In genomic region chr7:131109757-131110293, GRCh38 we compare ENCODE assay signal across 1 cellular context.
TF ChIP-seq lines count a peak whose summit lies in the region.

No MANE protein-coding gene starts in this region.

TF ChIP-seq in K562, 482 proteins besides CTCF, POLR2A, EP300 and RAD21 (continued from another document and continues in another):
- TF ChIP-seq SRSF1 (IDR thresholded peaks at IDR 0.05; ENCODE audit: low read depth, low read length) (no peak), MCM2 (IDR thresholded peaks at IDR 0.05; ENCODE audit: low read depth) (no peak), HBP1 (CRISPR knock-in tag; IDR thresholded peaks at IDR 0.05) (no peak), ZBTB43 (CRISPR knock-in tag; IDR thresholded peaks at IDR 0.05) (no peak), ATF2 (CRISPR knock-in tag; IDR thresholded peaks at IDR 0.05) (no peak), RAD51 (IDR thresholded peaks at IDR 0.05; ENCODE audit: borderline replicate concordance, low read depth) (0 out of 2 replicates have a peak, but pooled peaks have one; percentile 7), NONO (IDR thresholded peaks at IDR 0.05; ENCODE audit: low read depth in 2 of 2, low read length in 1 of 2) (peak in 1 of 2 experiments; percentile 87; a peak in 1 of 4 replicates), ETV6 (IDR thresholded peaks at IDR 0.05; ENCODE audit: borderline replicate concordance in 1 of 2, low read depth in 2 of 2, low read length in 1 of 2) (no peak), ETV6 (CRISPR knock-in tag; IDR thresholded peaks at IDR 0.05; ENCODE audit: borderline replicate concordance) (no peak), SPI1 (IDR thresholded peaks at IDR 0.05; ENCODE audit: borderline replicate concordance, low read depth, low read length) (no peak), PML (IDR thresholded peaks at IDR 0.05; ENCODE audit: low read length) (peak; percentile 30; the same call in 1 of the 2 replicates), POLR2H (tag; IDR thresholded peaks at IDR 0.05; ENCODE audit: low read depth) (peak; percentile 42), KLF16 (IDR thresholded peaks at IDR 0.05) (0 out of 2 replicates have a peak, but pooled peaks have one; percentile 20), ZNF316 (IDR thresholded peaks at IDR 0.05) (peak; percentile 99), JUNB (CRISPR knock-in tag; conservative IDR thresholded peaks at IDR 0.05) (no peak), TAF1 (IDR thresholded peaks at IDR 0.05; ENCODE audit: control insufficient read depth, extremely low read depth, insufficient read depth, low read length, severe bottlenecking) (peak; percentile 73), NFIC (IDR thresholded peaks at IDR 0.05) (no peak), ZZZ3 (IDR thresholded peaks at IDR 0.05) (no peak), OTX1 (CRISPR knock-in tag; IDR thresholded peaks at IDR 0.05) (peak; percentile 38; the same call in 1 of the 2 replicates), SRSF7 (optimal IDR thresholded peaks at IDR 0.05; ENCODE audit: low read depth, low read length) (no peak), TSHZ1 (CRISPR knock-in tag; IDR thresholded peaks at IDR 0.05) (no peak), BRD4 (IDR thresholded peaks at IDR 0.05) (peak; percentile 57; the same call in 1 of the 2 replicates), ZNF609 (CRISPR knock-in tag; IDR thresholded peaks at IDR 0.05; ENCODE audit: borderline replicate concordance) (peak; percentile 90), RNF219 (CRISPR knock-in tag; IDR thresholded peaks at IDR 0.05) (no peak), BCOR (IDR thresholded peaks at IDR 0.05) (peak; percentile 73; the same call in 1 of the 2 replicates), ZBTB33 (CRISPR knock-in tag; IDR thresholded peaks at IDR 0.05) (no peak), JUN (IDR thresholded peaks at IDR 0.05; ENCODE audit: borderline replicate concordance, low read depth, low read length) (peak; percentile 49; the same call in 1 of the 2 replicates), JUN (CRISPR knock-in tag; IDR thresholded peaks at IDR 0.05; ENCODE audit: borderline replicate concordance) (no peak), FUS (optimal IDR thresholded peaks at IDR 0.05; ENCODE audit: low read depth, low read length) (no peak), MLX (CRISPR knock-in tag; conservative IDR thresholded peaks at IDR 0.05) (no peak), CBFA2T2 (conservative IDR thresholded peaks at IDR 0.05) (peak; percentile 54; the same call in 1 of the 2 replicates), STAT5B (CRISPR knock-in tag; IDR thresholded peaks at IDR 0.05) (no peak), FIP1L1 (IDR thresholded peaks at IDR 0.05; ENCODE audit: low read depth, low read length, poor library complexity, severe bottlenecking) (peak; percentile 53), MBD2 (IDR thresholded peaks at IDR 0.05; ENCODE audit: borderline replicate concordance, low read depth) (no peak; the same call in 1 of the 2 replicates), MIER1 (IDR thresholded peaks at IDR 0.05; ENCODE audit: low read depth) (no peak), ZNF431 (CRISPR knock-in tag; IDR thresholded peaks at IDR 0.05) (no peak), SMARCB1 (IDR thresholded peaks at IDR 0.05; ENCODE audit: insufficient read length, low read depth) (no peak), NFE2L1 (tag; IDR thresholded peaks at IDR 0.05; ENCODE audit: borderline replicate concordance, low read depth) (peak; percentile 75; the same call in 1 of the 2 replicates), ZBTB26 (CRISPR knock-in tag; IDR thresholded peaks at IDR 0.05) (no peak), TRIM25 (IDR thresholded peaks at IDR 0.05; ENCODE audit: borderline replicate concordance) (no peak), ZNF347 (CRISPR knock-in tag; IDR thresholded peaks at IDR 0.05; ENCODE audit: low read depth) (no peak)
